Comparison of ENCODE assay signal across 8 cellular contexts in the genomic region with DNA sequence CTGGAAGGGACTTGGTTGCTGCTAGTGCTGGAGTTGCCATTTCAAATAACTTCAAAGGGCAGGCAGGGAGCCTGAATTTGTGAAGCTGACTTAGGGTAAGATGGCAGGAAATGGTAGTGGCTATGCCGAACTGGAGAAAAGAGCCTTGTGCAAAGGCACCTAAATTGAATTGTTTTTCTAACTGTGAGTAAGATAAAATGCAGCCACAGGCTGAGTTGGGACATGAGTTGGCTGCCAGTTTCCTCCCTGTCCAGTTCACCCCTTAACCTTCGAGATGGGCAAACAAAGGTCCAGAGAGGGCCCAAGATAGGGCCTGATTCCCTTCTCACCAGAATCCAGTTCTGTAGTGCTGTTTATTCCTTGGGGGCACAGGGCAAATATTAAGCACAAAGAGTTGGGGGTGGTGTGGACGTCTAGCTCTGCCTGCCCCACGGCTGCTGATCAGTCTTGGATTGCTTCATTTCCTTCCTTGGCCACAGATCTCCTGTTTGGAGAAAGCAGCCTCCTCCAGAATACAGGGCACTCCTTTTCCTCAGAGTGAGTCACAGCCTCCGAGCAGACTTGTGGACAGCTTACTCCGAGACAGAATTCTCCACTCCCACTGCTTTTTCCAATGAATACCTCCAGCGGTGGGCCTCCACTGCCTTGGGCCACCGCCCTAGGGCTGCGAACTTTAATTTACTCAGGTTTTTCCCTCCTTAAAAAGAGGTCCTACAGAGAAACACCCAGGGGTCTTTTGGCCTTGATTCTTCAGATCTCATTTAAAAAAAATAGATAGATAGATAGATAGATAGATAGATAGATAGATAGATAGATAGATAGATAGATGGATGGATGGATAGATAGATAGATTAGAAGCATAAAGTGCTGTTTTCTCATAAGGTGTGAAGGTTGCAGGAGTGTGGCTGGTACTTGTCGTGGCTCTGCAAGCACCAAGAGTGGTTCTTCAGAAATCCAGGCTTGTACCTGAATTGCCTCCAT. TPM values are rescaled to one million over a fixed set of nuclear protein-coding genes. Genes with fewer than 3 reads are reported as not detected.
DNase-seq lines count a peak whose midpoint lies in the region; ATAC-seq and TF ChIP-seq lines count a peak whose summit lies in the region.

No MANE protein-coding gene starts in this region.

- H3K36me3 ChIP-seq in PC-9 (ENCODE audit: low read depth) (no peaks in the 10 kb centered on the region), mesodermal cell (ENCODE audit: control insufficient read depth, insufficient read depth, low read length) (no peaks in the 10 kb centered on the region), vagina (no peaks in the 10 kb centered on the region)

- H2AFZ ChIP-seq in PC-9 = no peak overlapping the region

- H3K79me2 ChIP-seq in PC-9 (ENCODE audit: low read depth) = peaks cover 16% of the 10 kb centered on the region

- 62 to 74% methylated on average over 7 to 8 of the region's 10 CpGs for WGBS in mesodermal cell (ENCODE audit: insufficient coverage in 2 of 2), 2 experiments

- H3K4me3 ChIP-seq in PC-9 (peak overlapping the region; percentile 45; the same call in 1 of the 2 replicates), mesodermal cell (ENCODE audit: extremely low read depth, insufficient read depth, low read length, poor library complexity, severe bottlenecking) (no peak overlapping the region), vagina (peak overlapping the region in 1 of 2 donors; percentile 27)

- H4K20me1 ChIP-seq in PC-9 (ENCODE audit: insufficient read depth) = no peaks in the 10 kb centered on the region

- CTCF ChIA-PET in PC-9 (lab: Charles Lee) = interaction anchor here (0.6 to 5.0 kb wide), 4 partner anchors 18 to 581 kb away, joined by 3 to 39 read pairs (median 8); no protein-coding TSS in a partner anchor

- peaks cover 68% of the 10 kb centered on the region for H3F3A ChIP-seq in PC-9 (ENCODE audit: insufficient read depth, low read depth)

- peak; percentile 99 for DNase-seq in ELR (ENCODE audit: low read depth)
- DNase-seq in PC-9 = peak; percentile 71 to 95
- no peak for DNase-seq in vagina (ENCODE audit: extremely low spot score in 2 of 2)
- DNase-seq in germinal center (ENCODE audit: low spot score) = no peak
- DNase-seq in NCI-H526 (lab: John Stamatoyannopoulos, UW) = no peak

- no peak for ATAC-seq in GM18873 (IDR thresholded peaks at IDR 0.05; ENCODE audit: low FRiP score, unreplicated experiment)

- no peaks in the 10 kb centered on the region for H3K27me3 ChIP-seq in PC-9 (ENCODE audit: insufficient read depth, low read depth)
- no peaks in the 10 kb centered on the region for H3K27me3 ChIP-seq in vagina

- H3K9me3 ChIP-seq in PC-9 (ENCODE audit: insufficient read depth, low read depth) (no peaks in the 10 kb centered on the region), mesodermal cell (ENCODE audit: control insufficient read depth, low read length) (no peaks in the 10 kb centered on the region), vagina (no peaks in the 10 kb centered on the region)

- H3K4me2 ChIP-seq in PC-9 = peak overlapping the region; percentile 76

- TSS peak; percentile 80 for BruUV-seq in PC-9 (replicated peaks; lab: Mats Ljungman, UMichigan)

- H3K9me2 ChIP-seq in PC-9 (ENCODE audit: insufficient read depth) = no peaks in the 10 kb centered on the region

- no peak for TF ChIP-seq CTCF in PC-9 (conservative IDR thresholded peaks at IDR 0.05)
- TF ChIP-seq CTCF in vagina (IDR thresholded peaks at IDR 0.05) = no peak

- no peak for TF ChIP-seq POLR2A in vagina (IDR thresholded peaks at IDR 0.05)

- POLR2A ChIA-PET in PC-9 (lab: Charles Lee; ENCODE audit: unreplicated experiment) = interaction anchor here (0.6 to 1.0 kb wide), 6 partner anchors 18 to 819 kb away, joined by 3 to 11 read pairs (median 4); no protein-coding TSS in a partner anchor

- H3K4me1 ChIP-seq in PC-9 (replicated peaks; ENCODE audit: insufficient read depth) (peaks cover 94% of the 10 kb centered on the region), mesodermal cell (ENCODE audit: control insufficient read depth, insufficient read depth, low read length, poor library complexity, severe bottlenecking) (peaks cover 76% of the 10 kb centered on the region), vagina (peaks cover 20% of the 10 kb centered on the region)

- peak overlapping the region; percentile 95 for H3K27ac ChIP-seq in PC-9
- H3K27ac ChIP-seq in cingulate gyrus (ENCODE audit: low read depth, low read length) = peak overlapping the region; percentile 22
- H3K27ac ChIP-seq in mesodermal cell (ENCODE audit: low read depth, low read length, severe bottlenecking) = peak overlapping the region; percentile 81
- peak overlapping the region; percentile 46 for H3K27ac ChIP-seq in vagina

- intact Hi-C loops in PC-9 (cut with micrococcal nuclease; ENCODE audit: unreplicated experiment) (loop anchor here (1.0 to 2.0 kb wide), 2 partner anchors 18 to 65 kb away; partner anchors contain the start of gene SLC20A1), vagina (cut with DNase I) (loop anchor here (10.0 kb wide), 1 partner anchor 97 kb away; the partner anchor contains the start of gene NT5DC4)

RNA-seq across cellular contexts. Expression of gene SLC20A1, which starts 18.4 kb away (rescaled TPM):
- total RNA-seq in PC-9 (2021) (99.9 and 106 TPM in 2 replicates), vagina (36.6 TPM)
- polyA plus RNA-seq in mesodermal cell (2013, experiment 1 of 2) = 115 TPM
- 83.7 TPM for polyA plus RNA-seq in mesodermal cell (2013, experiment 2 of 2)

RNA-seq across cellular contexts. Expression of gene CHCHD5, which starts 42.9 kb away (rescaled TPM):
- total RNA-seq in PC-9 (2021) = 38.4 and 64.3 TPM in 2 replicates
- 41.8 TPM for polyA plus RNA-seq in mesodermal cell (2013, experiment 1 of 2)
- polyA plus RNA-seq in mesodermal cell (2013, experiment 2 of 2) = 33.4 TPM
- total RNA-seq in vagina = 30.7 TPM

Comparison
In these comparisons a context has a peak if more than half of its experiments do, and no peak if none do; other contexts are left out.
1. DNase-seq: peak in ELR (single experiment) and PC-9 (2 of 2); none in vagina (0 of 2), germinal center (single experiment) and NCI-H526 (0 of 2).
2. H3K27ac ChIP-seq: peak in every context shown above with its lines; median percentile 95 in PC-9; 81 in mesodermal cell; 46 in vagina; 22 in cingulate gyrus.